In the genomic region with DNA sequence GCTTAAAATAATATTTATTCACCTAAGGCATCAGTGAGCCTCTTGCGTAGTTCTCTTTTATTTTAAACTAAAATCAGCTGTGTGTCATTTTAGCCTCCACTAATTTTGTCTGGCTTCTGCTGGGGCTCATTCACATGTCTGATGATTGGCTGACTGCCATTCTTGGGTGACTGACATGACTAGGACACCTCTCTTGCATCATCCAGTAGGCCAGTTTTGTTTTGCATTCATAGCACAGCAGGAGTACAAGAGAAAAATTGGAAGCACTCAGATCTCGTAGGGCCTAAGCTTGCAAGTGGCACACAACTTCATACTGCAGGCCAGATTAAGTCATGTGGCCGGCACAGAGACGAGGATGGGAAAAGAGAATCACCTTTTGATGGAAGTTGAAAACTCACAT, we compare ENCODE assay signal across 22 cellular contexts.
DNase-seq lines count a peak whose midpoint lies in the region; ATAC-seq and TF ChIP-seq lines count a peak whose summit lies in the region.
"Had no signal": no experiment of that assay in that cellular context is flagged by ENCODE, and none has a peak within 500 bp of the region (broad histone marks: within the 10 kb centered on the region; RNA-seq: fewer than 3 reads in every experiment).

No MANE protein-coding gene starts in this region.

- peak overlapping the region; percentile 26 for H3K27ac Mint-ChIP-seq in nephron progenitor cell
- H3K27ac Mint-ChIP-seq: activated CD8-positive, alpha-beta T cell treated with anti-CD3 and anti-CD28 coated beads, Interleukin-2, amount 10 ng/mL, durations not matched to agents 7 days and 5 days; CD4-positive, alpha-beta T cell; effector memory CD8-positive, alpha-beta T cell; IgD-negative memory B cell had no signal

- peaks cover 15% of the 10 kb centered on the region for H3K4me1 Mint-ChIP-seq in nephron progenitor cell
- H3K4me1 Mint-ChIP-seq: IgD-negative memory B cell had no signal

- DNase-seq in DMS 273 (lab: John Stamatoyannopoulos, UW; ENCODE audit: unreplicated experiment), result peak; percentile 9
- DNase-seq in DMS 273 treated with DMSO at 0.1 percent for 48 hours (lab: John Stamatoyannopoulos, UW), result no peak
- DNase-seq in NCI-H69 (lab: John Stamatoyannopoulos, UW), result peak; percentile 39
- DNase-seq in epithelial cell of esophagus (ENCODE audit: low read depth), result peak; percentile 29
- DNase-seq in nephron progenitor cell, result no peak
- DNase-seq in Right ventricle myocardium inferior (ENCODE audit: missing footprints), result no peak
- no peak for DNase-seq in GM10266 (ENCODE audit: extremely low spot score)
- DNase-seq: activated CD8-positive, alpha-beta T cell treated with anti-CD3 and anti-CD28 coated beads, Interleukin-2, amount 10 ng/mL, durations not matched to agents 7 days and 5 days; adrenal gland; brain microvascular endothelial cell; CD4-positive, alpha-beta T cell; effector memory CD8-positive, alpha-beta T cell; hypothalamus; kidney; NCI-H82; PC-9; small intestine; stimulated activated CD4-positive, alpha-beta T cell treated with anti-CD3 and anti-CD28 coated beads, Interleukin-1b, Interleukin-23, amount 100 ng/mL, for 48 hours had no signal

- H3K4me3 ChIP-seq in epithelial cell of esophagus (ENCODE audit: low read length), result no peak overlapping the region
- H3K4me3 ChIP-seq: adrenal gland, esophagus muscularis mucosa, lung, PC-9 had no signal

- H3K36me3 Mint-ChIP-seq in nephron progenitor cell (ENCODE audit: low read depth), result no peaks in the 10 kb centered on the region
- H3K36me3 Mint-ChIP-seq: IgD-negative memory B cell had no signal

- no peak overlapping the region for H3K4me3 Mint-ChIP-seq in nephron progenitor cell
- H3K4me3 Mint-ChIP-seq: activated CD8-positive, alpha-beta T cell treated with anti-CD3 and anti-CD28 coated beads, Interleukin-2, amount 10 ng/mL, durations not matched to agents 7 days and 5 days; CD4-positive, alpha-beta T cell; effector memory CD8-positive, alpha-beta T cell; IgD-negative memory B cell had no signal

- ATAC-seq in Right ventricle myocardium inferior (no peak), HG03439 (IDR thresholded peaks at IDR 0.05; ENCODE audit: unreplicated experiment) (no peak)
- ATAC-seq: activated CD8-positive, alpha-beta T cell treated with anti-CD3 and anti-CD28 coated beads, Interleukin-2, amount 10 ng/mL, durations not matched to agents 7 days and 5 days; effector memory CD8-positive, alpha-beta T cell had no signal

- no peaks in the 10 kb centered on the region for H3K9me3 Mint-ChIP-seq in nephron progenitor cell

- intact Hi-C loops in Right ventricle myocardium inferior (cut with DNase I), result no loop called here

- H3K27me3 Mint-ChIP-seq in nephron progenitor cell (ENCODE audit: low read depth, poor library complexity), result no peaks in the 10 kb centered on the region
- H3K27me3 Mint-ChIP-seq: CD4-positive, alpha-beta T cell; effector memory CD8-positive, alpha-beta T cell; IgD-negative memory B cell had no signal

- no peak for TF ChIP-seq CTCF in epithelial cell of esophagus (IDR thresholded peaks at IDR 0.05; ENCODE audit: insufficient read depth, low read depth, low read length, missing control alignments)
- TF ChIP-seq CTCF in nephron progenitor cell (IDR thresholded peaks at IDR 0.05), result no peak
- no peak for TF ChIP-seq CTCF in GM10266 (IDR thresholded peaks at IDR 0.05; ENCODE audit: control insufficient read depth, insufficient read depth, low read depth, missing control alignments)

Comparison
In these comparisons a context has a peak if more than half of its experiments do, and no peak if none do; other contexts are left out.
1. DNase-seq: peak in DMS 273 (single experiment), NCI-H69 (single experiment) and epithelial cell of esophagus (single experiment); none in DMS 273 treated with DMSO at 0.1 percent for 48 hours (single experiment), nephron progenitor cell (single experiment), Right ventricle myocardium inferior (single experiment) and GM10266 (single experiment).